ENCODE assay signal across 1 cellular context in genomic region chr1:150149490-150150453, GRCh38.
TF ChIP-seq lines count a peak whose summit lies in the region.

TSS of gene PLEKHO1 (plus strand) at chr1:150149916. CDS start at chr1:150150258, 342 bp downstream.

TF ChIP-seq in H1, 55 proteins besides CTCF, POLR2A, EP300 and RAD21 (continued from another document):
- TF ChIP-seq KDM4A (IDR thresholded peaks at IDR 0.05; ENCODE audit: low read depth, low read length, severe bottlenecking) = peak; percentile 26
- peak; percentile 54; the same call in 1 of the 2 replicates for TF ChIP-seq RBBP5 (IDR thresholded peaks at IDR 0.05; ENCODE audit: borderline replicate concordance, low read depth, low read length)
- TF ChIP-seq CTBP2 (IDR thresholded peaks at IDR 0.05; ENCODE audit: borderline replicate concordance, insufficient read depth, insufficient read length, low read length) = no peak
TF ChIP-seq in H1: peak in this region for 7.
